15 cellular contexts compared by ENCODE assay signal in the genomic region with DNA sequence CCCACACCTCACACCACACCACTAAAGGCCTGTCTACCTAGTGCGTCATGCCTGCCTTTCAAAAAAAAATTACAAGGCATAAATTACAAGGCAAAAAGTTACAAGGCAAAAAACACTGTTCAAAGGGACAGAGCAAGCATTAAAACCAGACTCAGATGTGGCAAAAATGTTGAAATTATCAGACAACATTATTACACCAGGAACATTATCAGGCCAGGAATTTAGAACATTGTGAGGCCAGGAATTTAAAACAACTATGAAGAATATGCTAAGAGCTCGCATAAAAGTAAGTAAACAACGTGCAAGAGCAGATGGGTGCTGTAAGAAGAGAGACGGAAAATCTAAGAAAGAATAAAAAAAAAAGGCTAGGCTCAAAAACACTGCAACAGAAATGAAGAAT. TPM values are rescaled to one million over a fixed set of nuclear protein-coding genes. Genes with fewer than 3 reads are reported as not detected.
"Had no signal": no experiment of that assay in that cellular context is flagged by ENCODE, and none has a peak within 500 bp of the region (broad histone marks: within the 10 kb centered on the region; RNA-seq: fewer than 3 reads in every experiment).

No MANE protein-coding gene starts in this region.

- DNase-seq: activated CD4-positive, alpha-beta T cell treated with anti-CD3 and anti-CD28 coated beads for 4 hours; activated CD8-positive, alpha-beta memory T cell treated with anti-CD3 and anti-CD28 coated beads, Interleukin-2, amount 50 U/mL, for 4 hours; activated CD8-positive, alpha-beta T cell treated with anti-CD3 and anti-CD28 coated beads for 36 hours; activated naive CD4-positive, alpha-beta T cell treated with anti-CD3 and anti-CD28 coated beads for 36 hours; hippocampal formation; naive thymus-derived CD4-positive, alpha-beta T cell; nucleus accumbens; psoas muscle; right lobe of liver; stimulated activated CD4-positive, alpha-beta T cell treated with anti-CD3 and anti-CD28 coated beads, Interleukin-2, amount 100 ng/mL, for 24 hours; stimulated activated naive B cell treated with anti-CD40 and anti-IgM and Interleukin-4, amounts not matched to agents 10 μg/mL and 1 μg/mL and 100 μg/mL, for 72 hours had no signal

- H3K27me3 Mint-ChIP-seq: activated CD8-positive, alpha-beta T cell treated with anti-CD3 and anti-CD28 coated beads for 36 hours; naive thymus-derived CD4-positive, alpha-beta T cell; stimulated activated naive B cell treated with anti-CD40 and anti-IgM and Interleukin-4, amounts not matched to agents 10 μg/mL and 1 μg/mL and 100 μg/mL, for 72 hours had no signal

- ATAC-seq: activated CD8-positive, alpha-beta T cell treated with anti-CD3 and anti-CD28 coated beads for 36 hours; naive thymus-derived CD4-positive, alpha-beta T cell; psoas muscle; right lobe of liver; stimulated activated naive B cell treated with anti-CD40 and anti-IgM and Interleukin-4, amounts not matched to agents 10 μg/mL and 1 μg/mL and 100 μg/mL, for 72 hours had no signal

- H3K4me3 Mint-ChIP-seq: activated CD8-positive, alpha-beta T cell treated with anti-CD3 and anti-CD28 coated beads for 36 hours; activated naive CD4-positive, alpha-beta T cell treated with anti-CD3 and anti-CD28 coated beads for 36 hours; naive thymus-derived CD4-positive, alpha-beta T cell; stimulated activated naive B cell treated with anti-CD40 and anti-IgM and Interleukin-4, amounts not matched to agents 10 μg/mL and 1 μg/mL and 100 μg/mL, for 72 hours had no signal

- H3K27ac Mint-ChIP-seq: activated CD8-positive, alpha-beta T cell treated with anti-CD3 and anti-CD28 coated beads for 36 hours; activated naive CD4-positive, alpha-beta T cell treated with anti-CD3 and anti-CD28 coated beads for 36 hours; stimulated activated naive B cell treated with anti-CD40 and anti-IgM and Interleukin-4, amounts not matched to agents 10 μg/mL and 1 μg/mL and 100 μg/mL, for 72 hours had no signal

- H3K4me3 ChIP-seq: lung, psoas muscle, right lobe of liver, SJSA1 had no signal

- H3K9me3 Mint-ChIP-seq: activated CD8-positive, alpha-beta T cell treated with anti-CD3 and anti-CD28 coated beads for 36 hours; activated naive CD4-positive, alpha-beta T cell treated with anti-CD3 and anti-CD28 coated beads for 36 hours; stimulated activated naive B cell treated with anti-CD40 and anti-IgM and Interleukin-4, amounts not matched to agents 10 μg/mL and 1 μg/mL and 100 μg/mL, for 72 hours had no signal

RNA-seq across cellular contexts. Expression of a gene that starts 18.2 kb away (rescaled TPM):
- total RNA-seq: activated CD8-positive, alpha-beta T cell treated with anti-CD3 and anti-CD28 coated beads for 36 hours; activated naive CD4-positive, alpha-beta T cell treated with anti-CD3 and anti-CD28 coated beads for 36 hours; cerebellum; lung; naive thymus-derived CD4-positive, alpha-beta T cell; psoas muscle; right lobe of liver; SJSA1; ureter had no signal
